ENCODE assay signal across 8 cellular contexts in genomic region chr1:17011439-17012307, GRCh38. TPM values are rescaled to one million over a fixed set of nuclear protein-coding genes. Genes with fewer than 3 reads are reported as not detected.
DNase-seq lines count a peak whose midpoint lies in the region; ATAC-seq and TF ChIP-seq lines count a peak whose summit lies in the region.

Gene ATP13A2, minus strand, starts transcription at chr1:17011928. Its CDS starts 190 bp downstream, at chr1:17011738.

- H3K9me3 Mint-ChIP-seq in activated T-helper 2 cell treated with anti-CD3 and anti-CD28 coated beads, Interferon-gamma antibody, Interleukin-2, Interleukin-4, amounts not matched to agents 10 μg/mL and 5 μg/mL and 100 μg/mL, durations not matched to agents 14 hours and 24 hours and 36 hours = no peaks in the 10 kb centered on the region
- no peaks in the 10 kb centered on the region for H3K9me3 Mint-ChIP-seq in natural killer cell

- intact Hi-C loops in activated T-helper 2 cell treated with anti-CD3 and anti-CD28 coated beads, Interferon-gamma antibody, Interleukin-2, Interleukin-4, amounts not matched to agents 10 μg/mL and 5 μg/mL and 100 μg/mL, durations not matched to agents 14 hours and 24 hours and 36 hours (cut with micrococcal nuclease) = loop anchor here (1.0 to 10.0 kb wide), 2 partner anchors 43 to 47 kb away; partner anchors contain the start of gene SDHB
- intact Hi-C loops in natural killer cell (cut with micrococcal nuclease) = no loop called here

- TF ChIP-seq CTCF in natural killer cell (IDR thresholded peaks at IDR 0.05) = no peak

- H3K4me3 Mint-ChIP-seq in activated T-helper 2 cell treated with anti-CD3 and anti-CD28 coated beads, Interferon-gamma antibody, Interleukin-2, Interleukin-4, amounts not matched to agents 10 μg/mL and 5 μg/mL and 100 μg/mL, durations not matched to agents 14 hours and 24 hours and 36 hours (ENCODE audit: low read depth) = peak within 1 kb of the TSS; percentile 80
- peak within 1 kb of the TSS; percentile 85 for H3K4me3 Mint-ChIP-seq in natural killer cell

- H3K36me3 Mint-ChIP-seq in activated T-helper 2 cell treated with anti-CD3 and anti-CD28 coated beads, Interferon-gamma antibody, Interleukin-2, Interleukin-4, amounts not matched to agents 10 μg/mL and 5 μg/mL and 100 μg/mL, durations not matched to agents 14 hours and 24 hours and 36 hours (ENCODE audit: low read depth) = no peaks in the 10 kb centered on the region
- no peaks in the 10 kb centered on the region for H3K36me3 Mint-ChIP-seq in natural killer cell

- H3K4me3 ChIP-seq in Jurkat, Clone E6-1 (ENCODE audit: low read length) = peak within 1 kb of the TSS; percentile 71

- DNase-seq in DMS 273 (lab: John Stamatoyannopoulos, UW; ENCODE audit: unreplicated experiment) (peak; percentile 93), RPMI7951 (ENCODE audit: low read depth) (peak; percentile 74), fibroblast of peridontal ligament (ENCODE audit: extremely low read depth) (peak; percentile 28), natural killer cell (peak; percentile 77)
- peak; percentile 66 for DNase-seq in Jurkat, Clone E6-1 (ENCODE audit: low read depth, low spot score)
- peak; percentile 77 for DNase-seq in activated T-helper 2 cell treated with anti-CD3 and anti-CD28 coated beads, Interferon-gamma antibody, Interleukin-2, Interleukin-4, amounts not matched to agents 10 μg/mL and 5 μg/mL and 100 μg/mL, durations not matched to agents 14 hours and 24 hours and 36 hours (ENCODE audit: low spot score)
- peak; percentile 83 for DNase-seq in stimulated activated naive CD4-positive, alpha-beta T cell treated with Interleukin-2 at 50 U/mL for 16 hours (lab: John Stamatoyannopoulos, UW)

- H3K4me1 Mint-ChIP-seq in activated T-helper 2 cell treated with anti-CD3 and anti-CD28 coated beads, Interferon-gamma antibody, Interleukin-2, Interleukin-4, amounts not matched to agents 10 μg/mL and 5 μg/mL and 100 μg/mL, durations not matched to agents 14 hours and 24 hours and 36 hours (ENCODE audit: low read depth) = peaks cover 17% of the 10 kb centered on the region
- H3K4me1 Mint-ChIP-seq in natural killer cell = peaks cover 5 to 23% of the 10 kb centered on the region in 2 donors

- H3K27ac Mint-ChIP-seq in activated T-helper 2 cell treated with anti-CD3 and anti-CD28 coated beads, Interferon-gamma antibody, Interleukin-2, Interleukin-4, amounts not matched to agents 10 μg/mL and 5 μg/mL and 100 μg/mL, durations not matched to agents 14 hours and 24 hours and 36 hours = no peak within 1 kb of the TSS
- peak within 1 kb of the TSS in 1 of 2 donors; percentile 49 for H3K27ac Mint-ChIP-seq in natural killer cell

- no peaks in the 10 kb centered on the region for H3K27me3 Mint-ChIP-seq in activated T-helper 2 cell treated with anti-CD3 and anti-CD28 coated beads, Interferon-gamma antibody, Interleukin-2, Interleukin-4, amounts not matched to agents 10 μg/mL and 5 μg/mL and 100 μg/mL, durations not matched to agents 14 hours and 24 hours and 36 hours (ENCODE audit: low read depth)
- H3K27me3 Mint-ChIP-seq in natural killer cell (ENCODE audit: low read depth in 2 of 2) = no peaks in the 10 kb centered on the region

- peak; percentile 89 for ATAC-seq in GM21526 (IDR thresholded peaks at IDR 0.05; ENCODE audit: low FRiP score, unreplicated experiment)
- ATAC-seq in natural killer cell = peak; percentile 98 to 99 (median 98)

RNA-seq across cellular contexts. Expression of gene ATP13A2, which starts in this region (rescaled TPM):
- 61.2 TPM for polyA plus RNA-seq in Jurkat, Clone E6-1 (2012; ENCODE audit: insufficient read depth, insufficient read length)
- total RNA-seq in RPMI7951 (2014; rRNA removed; shearing (Covaris generic)) = 75.0 and 90.6 TPM in 2 replicates
- 47.6 and 50.2 TPM in 2 replicates for total RNA-seq in activated T-helper 2 cell treated with anti-CD3 and anti-CD28 coated beads, Interferon-gamma antibody, Interleukin-2, Interleukin-4, amounts not matched to agents 10 μg/mL and 5 μg/mL and 100 μg/mL, durations not matched to agents 14 hours and 24 hours and 36 hours
- total RNA-seq in natural killer cell = 10 to 100 TPM; 38.7 to 53.6 (median 42.8) TPM

Comparison
In these comparisons a context has a peak if more than half of its experiments do, and no peak if none do; other contexts are left out.
1. Peak in every context shown above with its lines: DNase-seq, ATAC-seq and H3K4me3 ChIP-seq.
2. DNase-seq: peak in every context shown above with its lines; median percentile 93 in DMS 273; 83 in stimulated activated naive CD4-positive, alpha-beta T cell treated with Interleukin-2 at 50 U/mL for 16 hours; 77 in activated T-helper 2 cell treated with anti-CD3 and anti-CD28 coated beads, Interferon-gamma antibody, Interleukin-2, Interleukin-4, amounts not matched to agents 10 μg/mL and 5 μg/mL and 100 μg/mL, durations not matched to agents 14 hours and 24 hours and 36 hours; 77 in natural killer cell; 74 in RPMI7951; 66 in Jurkat, Clone E6-1; 28 in fibroblast of peridontal ligament.